Comparison of ENCODE assay signal across 30 cellular contexts in the genomic region with DNA sequence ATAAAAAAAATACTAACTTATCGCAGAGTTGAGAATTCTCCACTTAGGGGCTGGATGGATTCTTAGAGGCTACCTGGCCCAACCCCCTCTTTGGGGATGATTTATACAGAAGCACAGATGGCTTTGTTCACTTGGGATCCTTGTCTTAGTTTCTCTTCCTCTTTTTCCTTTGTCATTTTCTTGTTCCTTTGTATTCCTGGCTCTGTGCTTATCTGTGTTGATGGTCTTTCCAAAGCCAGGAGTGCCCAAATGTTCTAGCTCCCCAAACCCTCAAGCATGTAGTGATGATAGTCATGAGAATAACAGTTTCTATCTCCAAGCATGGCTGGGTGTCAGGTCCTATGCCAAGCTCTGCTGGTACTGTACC. TPM values are rescaled to one million over a fixed set of nuclear protein-coding genes. Genes with fewer than 3 reads are reported as not detected.
"Had no signal": no experiment of that assay in that cellular context is flagged by ENCODE, and none has a peak within 500 bp of the region (broad histone marks: within the 10 kb centered on the region; RNA-seq: fewer than 3 reads in every experiment).

No MANE protein-coding gene starts in this region.

- H3K9me3 ChIP-seq: body of pancreas, colonic mucosa, gastroesophageal sphincter, pancreas, prostate gland, thoracic aorta, uterus had no signal

- H3K27ac ChIP-seq: body of pancreas, cardiac muscle cell, colonic mucosa, gastroesophageal sphincter, pancreas, prostate gland, thoracic aorta, uterus, WERI-Rb-1 had no signal

- ATAC-seq: activated CD4-positive, CD25-positive, alpha-beta regulatory T cell treated with anti-CD3 and anti-CD28 coated beads, Interleukin-2, amount 50 U/mL, for 24 hours; body of pancreas; gastroesophageal sphincter; naive thymus-derived CD8-positive, alpha-beta T cell; sciatic nerve had no signal

- H3K36me3 ChIP-seq: cardiac muscle cell, colonic mucosa, gastroesophageal sphincter, pancreas, prostate gland, thoracic aorta, uterus, WERI-Rb-1 had no signal

- DNase-seq: activated CD4-positive, alpha-beta T cell treated with anti-CD3 and anti-CD28 coated beads for 48 hours; activated CD4-positive, alpha-beta T cell treated with anti-CD3 and anti-CD28 coated beads, Interleukin-2, amount 50 U/mL, for 48 hours; activated CD8-positive, alpha-beta memory T cell treated with anti-CD3 and anti-CD28 coated beads for 24 hours; activated effector memory CD4-positive, alpha-beta T cell treated with Interleukin-2 at 50 U/mL for 16 hours; activated naive CD4-positive, alpha-beta T cell treated with Interleukin-2 at 50 U/mL for 16 hours; anterior cingulate cortex; body of pancreas; cerebellar nuclear complex; effector memory CD4-positive, alpha-beta T cell; erythroblast; hypothalamus; immature natural killer cell; kidney; left colon; mammary epithelial cell; midbrain; naive thymus-derived CD8-positive, alpha-beta T cell; nucleus accumbens; pancreas; retina; stimulated activated CD4-positive, alpha-beta T cell treated with anti-CD3 and anti-CD28 coated beads, Interleukin-4, amount 100 ng/mL, for 24 hours; uterus; WERI-Rb-1 had no signal

- H3K4me1 ChIP-seq: body of pancreas, colonic mucosa, gastroesophageal sphincter, pancreas, prostate gland had no signal

- H3K27me3 ChIP-seq: body of pancreas, cardiac muscle cell, colonic mucosa, pancreas, uterus had no signal

- H3K4me3 ChIP-seq: body of pancreas, cardiac muscle cell, colonic mucosa, gastroesophageal sphincter, pancreas, prostate gland, thoracic aorta, uterus had no signal

RNA-seq across cellular contexts. Expression of a gene that starts 27.4 kb away (rescaled TPM):
- polyA plus RNA-seq: immature natural killer cell; naive thymus-derived CD8-positive, alpha-beta T cell had no signal
